Comparison of ENCODE assay signal across 7 cellular contexts in genomic region chr7:129446896-129447295, GRCh38. TPM values are rescaled to one million over a fixed set of nuclear protein-coding genes. Genes with fewer than 3 reads are reported as not detected.
DNase-seq lines count a peak whose midpoint lies in the region; TF ChIP-seq lines count a peak whose summit lies in the region.
"Not testable (repeated sequence)": the region's sequence is repeated elsewhere in the genome, so short reads cannot be mapped to it uniquely, and the experiment has no call there.
"Had no signal": no experiment of that assay in that cellular context is flagged by ENCODE, and none has a peak within 500 bp of the region (broad histone marks: within the 10 kb centered on the region; RNA-seq: fewer than 3 reads in every experiment).

No MANE protein-coding gene starts in this region.

- H3K4me3 Mint-ChIP-seq in MCF 10A (ENCODE audit: unreplicated experiment), result not testable (repeated sequence)

- BruUV-seq in MCF 10A (replicated peaks; lab: Mats Ljungman, UMichigan), result not testable (repeated sequence)

- CTCF ChIA-PET in MCF 10A (lab: Yijun Ruan, JAX), result not testable (repeated sequence)

- peaks cover 16% of the 10 kb centered on the region for H3K36me3 Mint-ChIP-seq in MCF 10A (ENCODE audit: insufficient read depth, unreplicated experiment)

- not testable (repeated sequence) for H3K9me3 Mint-ChIP-seq in MCF 10A (ENCODE audit: unreplicated experiment)

- DNase-seq in G401 (ENCODE audit: low spot score), result peak; percentile 14
- DNase-seq in LHCN-M2 (ENCODE audit: low read depth), result peak; percentile 65
- peak; percentile 13 for DNase-seq in NCI-H226
- peak; percentile 85 for DNase-seq in MCF 10A (ENCODE audit: unreplicated experiment)
- DNase-seq in fibroblast of gingiva (ENCODE audit: low read depth), result peak; percentile 35
- DNase-seq in foreskin fibroblast, result peak; percentile 57 to 77

- H3K4me1 Mint-ChIP-seq in MCF 10A (ENCODE audit: insufficient read depth, unreplicated experiment), result peaks cover 18% of the 10 kb centered on the region

- not testable (repeated sequence) for H3K27me3 Mint-ChIP-seq in MCF 10A (ENCODE audit: insufficient read depth, unreplicated experiment)

- in situ Hi-C loops in G401 (cut with HindIII; ENCODE audit: low sequenced_read_pairs), result not testable (repeated sequence)

- POLR2A ChIA-PET in MCF 10A (lab: Yijun Ruan, JAX), result interaction anchor here (0.6 to 1.4 kb wide), 5 partner anchors 13 to 392 kb away, joined by 3 to 5 read pairs (median 3); partner anchors contain the start of genes STRIP2 and TNPO3

- not testable (repeated sequence) for H3K4me3 ChIP-seq in foreskin fibroblast (ENCODE audit: low read depth in 1 of 2, low read length in 2 of 2)

- intact Hi-C loops in MCF 10A (cut with micrococcal nuclease), result not testable (repeated sequence)

- not testable (repeated sequence) for TF ChIP-seq CTCF in MCF 10A (IDR thresholded peaks at IDR 0.05; ENCODE audit: unreplicated experiment); foreskin fibroblast (IDR thresholded peaks at IDR 0.05; ENCODE audit: low read depth, low read length)

- peak overlapping the region; percentile 25 for H3K27ac Mint-ChIP-seq in MCF 10A (ENCODE audit: low read depth, unreplicated experiment)

RNA-seq across cellular contexts. Expression of gene STRIP2, which starts 12.7 kb away (rescaled TPM):
- 22.8 and 24.8 TPM in 2 replicates for total RNA-seq in G401 (2014; rRNA removed; shearing (Covaris generic))
- total RNA-seq in LHCN-M2 (2014; rRNA removed), result 100 and 104 TPM in 2 replicates
- polyA plus RNA-seq in LHCN-M2 (2012), result 11.5 TPM
- total RNA-seq in MCF 10A (2022), result 6.3 and 18.3 TPM in 2 replicates

RNA-seq across cellular contexts. Expression of gene SMKR1, which starts 55.4 kb away (rescaled TPM):
- 5.2 TPM in 1 of 2 replicates, not detected in the other for total RNA-seq in G401 (2014; rRNA removed; shearing (Covaris generic))
- total RNA-seq in LHCN-M2 (2014; rRNA removed), result 0.46 and 0.71 TPM in 2 replicates
- polyA plus RNA-seq in LHCN-M2 (2012), result 0.38 TPM
- total RNA-seq in MCF 10A (2022), result 12.4 and 17.1 TPM in 2 replicates
- polyA plus RNA-seq: CD14-positive monocyte had no signal

Comparison
In these comparisons a context has a peak if more than half of its experiments do, and no peak if none do; other contexts are left out.
1. DNase-seq: peak in every context shown above with its lines; median percentile 85 in MCF 10A; 67 in foreskin fibroblast; 65 in LHCN-M2; 35 in fibroblast of gingiva; 14 in G401; 13 in NCI-H226.